In the genomic region with DNA sequence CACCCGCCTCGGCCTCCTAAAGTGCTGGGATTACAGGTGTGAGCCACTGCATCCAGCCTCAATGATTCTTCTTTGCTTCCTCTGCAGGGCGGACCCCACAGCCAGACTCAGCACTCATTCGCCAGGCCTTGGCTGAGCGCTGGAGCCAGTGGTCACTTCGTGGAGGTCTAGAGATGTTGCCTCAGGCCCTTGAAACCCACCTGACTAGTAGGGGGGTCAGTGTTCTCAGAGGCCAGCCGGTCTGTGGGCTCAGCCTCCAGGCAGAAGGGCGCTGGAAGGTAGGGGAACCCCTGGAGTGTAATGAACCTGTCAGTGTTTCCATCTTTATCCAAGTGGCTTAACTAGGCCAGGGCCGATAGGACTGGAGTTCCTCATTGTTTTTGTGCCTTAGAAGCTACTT, we compare ENCODE assay signal across 17 cellular contexts. TPM values are rescaled to one million over a fixed set of nuclear protein-coding genes. Genes with fewer than 3 reads are reported as not detected.
A peak's percentile ranks its signal among the peaks of the same experiment; 100 is the strongest.
DNase-seq lines count a peak whose midpoint lies in the region; ATAC-seq, FAIRE-seq and TF ChIP-seq lines count a peak whose summit lies in the region.
"Had no signal": no experiment of that assay in that cellular context is flagged by ENCODE, and none has a peak within 500 bp of the region (broad histone marks: within the 10 kb centered on the region; RNA-seq: fewer than 3 reads in every experiment).

No MANE protein-coding gene starts in this region.

- DNase-seq in activated T-cell treated with anti-CD3 and anti-CD28 coated beads, Interleukin-2, amount 50 U/mL, for 24 hours: no peak
- no peak for DNase-seq in activated T-cell treated with anti-CD3 and anti-CD28 coated beads, Interleukin-2, amount 50 U/mL, for 48 hours
- no peak for DNase-seq in CD4-positive, CD25-positive, alpha-beta regulatory T cell
- DNase-seq in K562 (ENCODE audit: extremely low read depth in 1 of 4, low spot score in 3 of 4): no peak
- no peak for DNase-seq in neural progenitor cell (ENCODE audit: low spot score)
- no peak for DNase-seq in cerebellum (ENCODE audit: low spot score)
- no peak for DNase-seq in activated CD4-positive, alpha-beta memory T cell treated with anti-CD3 and anti-CD28 coated beads, Interleukin-2, amount 10 ng/mL, durations not matched to agents 7 days and 5 days
- DNase-seq: Kasumi-1, NCI-H1436, NCI-H2029 treated with DMSO at 0.1 percent for 48 hours, NCI-H524, Peyer's patch had no signal

- H2AFZ ChIP-seq in K562 (ENCODE audit: low read depth, low read length) (no peak overlapping the region), neural progenitor cell (replicated peaks) (no peak overlapping the region)

- no peaks in the 10 kb centered on the region for H3K27me3 Mint-ChIP-seq in activated T-cell treated with anti-CD3 and anti-CD28 coated beads, Interleukin-2, amount 50 U/mL, for 24 hours
- no peaks in the 10 kb centered on the region for H3K27me3 Mint-ChIP-seq in CD4-positive, CD25-positive, alpha-beta regulatory T cell
- peaks cover 2% of the 10 kb centered on the region for H3K27me3 Mint-ChIP-seq in neural progenitor cell (ENCODE audit: insufficient read depth, low read depth)
- no peaks in the 10 kb centered on the region for H3K27me3 Mint-ChIP-seq in activated CD4-positive, alpha-beta memory T cell treated with anti-CD3 and anti-CD28 coated beads, Interleukin-2, amount 10 ng/mL, durations not matched to agents 7 days and 5 days

- intact Hi-C loops in K562 (cut with micrococcal nuclease): loop anchor here (5.0 kb wide), 1 partner anchor 37 kb away; the partner anchor contains the start of gene DEDD

- H3K36me3 Mint-ChIP-seq in activated T-cell treated with anti-CD3 and anti-CD28 coated beads, Interleukin-2, amount 50 U/mL, for 24 hours (ENCODE audit: low read depth): peaks cover 80% of the 10 kb centered on the region
- H3K36me3 Mint-ChIP-seq in CD4-positive, CD25-positive, alpha-beta regulatory T cell: peaks cover 48% of the 10 kb centered on the region
- H3K36me3 Mint-ChIP-seq in neural progenitor cell: peaks cover 23% of the 10 kb centered on the region
- peaks cover 48% of the 10 kb centered on the region for H3K36me3 Mint-ChIP-seq in activated CD4-positive, alpha-beta memory T cell treated with anti-CD3 and anti-CD28 coated beads, Interleukin-2, amount 10 ng/mL, durations not matched to agents 7 days and 5 days (ENCODE audit: low read depth)

- TF ChIP-seq RAD21 in K562 (CRISPR knock-in tag; conservative IDR thresholded peaks at IDR 0.05 in 1 of 2, IDR thresholded peaks at IDR 0.05 in 1 of 2): no peak

- H3K9ac ChIP-seq in K562 (ENCODE audit: insufficient read depth in 1 of 2, low read depth in 2 of 2, low read length in 2 of 2): peak overlapping the region in 1 of 2 experiments; percentile 73; a peak in 2 of 4 replicates
- no peak overlapping the region for H3K9ac ChIP-seq in neural progenitor cell

- H3K4me1 Mint-ChIP-seq in activated T-cell treated with anti-CD3 and anti-CD28 coated beads, Interleukin-2, amount 50 U/mL, for 24 hours (ENCODE audit: low read depth): peaks cover 49% of the 10 kb centered on the region
- H3K4me1 Mint-ChIP-seq in CD4-positive, CD25-positive, alpha-beta regulatory T cell: peaks cover 5 to 63% (median 29%) of the 10 kb centered on the region in 4 donors
- H3K4me1 Mint-ChIP-seq in neural progenitor cell: peaks cover 22% of the 10 kb centered on the region
- H3K4me1 Mint-ChIP-seq in activated CD4-positive, alpha-beta memory T cell treated with anti-CD3 and anti-CD28 coated beads, Interleukin-2, amount 10 ng/mL, durations not matched to agents 7 days and 5 days: peaks cover 40% of the 10 kb centered on the region

- H3K9me3 ChIP-seq in CD4-positive, CD25-positive, alpha-beta regulatory T cell (ENCODE audit: control insufficient read depth in 2 of 2, low read length in 2 of 2): no peaks in the 10 kb centered on the region
- H3K9me3 ChIP-seq in K562 (replicated peaks; ENCODE audit: control insufficient read depth, insufficient read depth, low read depth, low read length): no peaks in the 10 kb centered on the region
- H3K9me3 ChIP-seq in neural progenitor cell (ENCODE audit: low read depth): no peaks in the 10 kb centered on the region
- H3K9me3 ChIP-seq: Peyer's patch had no signal

- FAIRE-seq in K562 (lab: Jason Lieb, UNC): no peak
- FAIRE-seq: A204.1, GM18507 had no signal

- H3F3A ChIP-seq in neural progenitor cell (ENCODE audit: low read depth): peaks cover 24% of the 10 kb centered on the region

- WGBS in K562 (ENCODE audit: insufficient coverage, low coverage, missing lambda C conversion rate): 92% methylated on average over 9 of the region's 9 CpGs

- no peak overlapping the region for H3K27ac ChIP-seq in CD4-positive, CD25-positive, alpha-beta regulatory T cell (ENCODE audit: insufficient read depth, low read length, poor library complexity, severe bottlenecking)
- peak overlapping the region; percentile 37; the same call in 1 of the 3 replicates for H3K27ac ChIP-seq in K562 (ENCODE audit: extremely low read depth, low read depth, low read length)
- no peak overlapping the region for H3K27ac ChIP-seq in neural progenitor cell
- H3K27ac ChIP-seq: C4-2B, Peyer's patch had no signal

- TF ChIP-seq CTCF in K562 (IDR thresholded peaks at IDR 0.05 in 2 of 3, conservative IDR thresholded peaks at IDR 0.05 in 1 of 3; ENCODE audit: insufficient read depth in 2 of 3, low read depth in 1 of 3, low read length in 3 of 3) (no peak), neural progenitor cell (IDR thresholded peaks at IDR 0.05) (no peak)

- BruUV-seq in K562 (replicated peaks; lab: Mats Ljungman, UMichigan): no TSS peak

- H3K4me2 ChIP-seq in K562 (ENCODE audit: insufficient read depth, low read length): no peak overlapping the region
- no peak overlapping the region for H3K4me2 ChIP-seq in neural progenitor cell

- no peaks in the 10 kb centered on the region for H3K27me3 ChIP-seq in CD4-positive, CD25-positive, alpha-beta regulatory T cell (ENCODE audit: control insufficient read depth, insufficient read depth, low read length)
- H3K27me3 ChIP-seq in K562 (ENCODE audit: control insufficient read depth in 2 of 2, insufficient read depth in 2 of 2, low read length in 2 of 2): no peaks in the 10 kb centered on the region
- H3K27me3 ChIP-seq in neural progenitor cell: no peaks in the 10 kb centered on the region
- H3K27me3 ChIP-seq: Peyer's patch had no signal

- peak overlapping the region; percentile 12 for H3K4me3 Mint-ChIP-seq in activated T-cell treated with anti-CD3 and anti-CD28 coated beads, Interleukin-2, amount 50 U/mL, for 24 hours
- peak overlapping the region in 3 of 4 donors; percentile 64 to 72 (median 70) for H3K4me3 Mint-ChIP-seq in CD4-positive, CD25-positive, alpha-beta regulatory T cell
- peak overlapping the region; percentile 46 for H3K4me3 Mint-ChIP-seq in neural progenitor cell
- H3K4me3 Mint-ChIP-seq in activated CD4-positive, alpha-beta memory T cell treated with anti-CD3 and anti-CD28 coated beads, Interleukin-2, amount 10 ng/mL, durations not matched to agents 7 days and 5 days: no peak overlapping the region

- TF ChIP-seq POLR2A in K562 (conservative IDR thresholded peaks at IDR 0.05): no peak

- CTCF ChIA-PET in K562 (lab: Yijun Ruan, JAX; ENCODE audit: low intra/inter-chr PET ratio): no interaction called here
- CTCF ChIA-PET in activated CD4-positive, alpha-beta memory T cell treated with anti-CD3 and anti-CD28 coated beads, Interleukin-2, amount 10 ng/mL, durations not matched to agents 7 days and 5 days (lab: Charles Lee): interaction anchor here (1.4 kb wide), 1 partner anchor 57 kb away, joined by 6 read pairs; the partner anchor contains the start of gene TOMM40L

- no peaks in the 10 kb centered on the region for H3K9me3 Mint-ChIP-seq in activated T-cell treated with anti-CD3 and anti-CD28 coated beads, Interleukin-2, amount 50 U/mL, for 24 hours
- no peaks in the 10 kb centered on the region for H3K9me3 Mint-ChIP-seq in CD4-positive, CD25-positive, alpha-beta regulatory T cell
- no peaks in the 10 kb centered on the region for H3K9me3 Mint-ChIP-seq in neural progenitor cell
- no peaks in the 10 kb centered on the region for H3K9me3 Mint-ChIP-seq in activated CD4-positive, alpha-beta memory T cell treated with anti-CD3 and anti-CD28 coated beads, Interleukin-2, amount 10 ng/mL, durations not matched to agents 7 days and 5 days

- no peak overlapping the region for H3K4me3 ChIP-seq in CD4-positive, CD25-positive, alpha-beta regulatory T cell (ENCODE audit: low read depth, low read length)
- H3K4me3 ChIP-seq in K562: no peak overlapping the region
- no peak overlapping the region for H3K4me3 ChIP-seq in neural progenitor cell
- H3K4me3 ChIP-seq: Peyer's patch had no signal

- TF ChIP-seq EP300 in K562 (IDR thresholded peaks at IDR 0.05; ENCODE audit: low read length): no peak

- peak overlapping the region; percentile 57 for H3K27ac Mint-ChIP-seq in activated T-cell treated with anti-CD3 and anti-CD28 coated beads, Interleukin-2, amount 50 U/mL, for 24 hours
- H3K27ac Mint-ChIP-seq in CD4-positive, CD25-positive, alpha-beta regulatory T cell: peak overlapping the region in 1 of 3 donors; percentile 76
- H3K27ac Mint-ChIP-seq in neural progenitor cell: no peak overlapping the region
- H3K27ac Mint-ChIP-seq in activated CD4-positive, alpha-beta memory T cell treated with anti-CD3 and anti-CD28 coated beads, Interleukin-2, amount 10 ng/mL, durations not matched to agents 7 days and 5 days: no peak overlapping the region

- in situ Hi-C loops in K562 (cut with MboI): no loop called here

- H3K36me3 ChIP-seq in CD4-positive, CD25-positive, alpha-beta regulatory T cell (ENCODE audit: control insufficient read depth, insufficient read depth, low read length): peaks cover 43% of the 10 kb centered on the region
- H3K36me3 ChIP-seq in K562 (ENCODE audit: control insufficient read depth, insufficient read depth, low read length) (peaks cover 72% of the 10 kb centered on the region), neural progenitor cell (no peaks in the 10 kb centered on the region)

- H3K79me2 ChIP-seq in K562 (ENCODE audit: control insufficient read depth, insufficient read depth, low read length) (peaks cover 31% of the 10 kb centered on the region), neural progenitor cell (ENCODE audit: low read depth) (no peaks in the 10 kb centered on the region)

- H4K20me1 ChIP-seq in K562 (replicated peaks; ENCODE audit: control insufficient read depth, insufficient read depth, low read length): no peaks in the 10 kb centered on the region
- H4K20me1 ChIP-seq in neural progenitor cell (ENCODE audit: low read depth): no peaks in the 10 kb centered on the region

- POLR2A ChIA-PET in K562 (lab: Yijun Ruan, JAX): interaction anchor here (3.1 to 4.7 kb wide), 2 partner anchors 8 to 14 kb away, joined by 12 to 33 read pairs; partner anchors contain the start of gene B4GALT3
- POLR2A ChIA-PET in activated CD4-positive, alpha-beta memory T cell treated with anti-CD3 and anti-CD28 coated beads, Interleukin-2, amount 10 ng/mL, durations not matched to agents 7 days and 5 days (lab: Charles Lee): interaction anchor here (4.5 to 5.0 kb wide), 3 partner anchors 7 to 34 kb away, joined by 52 to 69 read pairs (median 63); partner anchors contain the start of genes B4GALT3, NDUFS2 and UFC1

- peaks cover 31% of the 10 kb centered on the region for H3K4me1 ChIP-seq in CD4-positive, CD25-positive, alpha-beta regulatory T cell (ENCODE audit: control insufficient read depth, insufficient read depth, low read length, poor library complexity, severe bottlenecking)
- H3K4me1 ChIP-seq in K562 (replicated peaks in 1 of 2; ENCODE audit: control insufficient read depth in 2 of 2, insufficient read depth in 2 of 2, low read length in 2 of 2) (peaks cover 26 to 49% of the 10 kb centered on the region in 2 experiments), neural progenitor cell (no peaks in the 10 kb centered on the region)

- H3K9me1 ChIP-seq in K562 (ENCODE audit: control insufficient read depth, insufficient read depth, low read length): no peaks in the 10 kb centered on the region

- ATAC-seq in CD4-positive, CD25-positive, alpha-beta regulatory T cell (ENCODE audit: low read depth in 2 of 2): no peak
- ATAC-seq in K562: no peak
- ATAC-seq in GM21825 (IDR thresholded peaks at IDR 0.05; ENCODE audit: unreplicated experiment): no peak
- ATAC-seq: HCT116 had no signal

RNA-seq across cellular contexts. Expression of gene PPOX, which starts 2.7 kb away (rescaled TPM):
- 45.3 TPM for total RNA-seq in CD4-positive, CD25-positive, alpha-beta regulatory T cell
- 10 to 100 TPM; 18.0 to 32.9 (median 22.3) TPM for polyA plus RNA-seq in CD4-positive, CD25-positive, alpha-beta regulatory T cell
- 111 and 182 TPM in 2 replicates for total RNA-seq in K562 (2011; cell fraction: chromatin; rRNA removed; ENCODE audit: low replicate concordance)
- total RNA-seq in K562 (2011; cell fraction: nucleolus; rRNA removed): 117 TPM in 2 replicates
- 116 and 129 TPM in 2 replicates for total RNA-seq in K562 (2011; cell fraction: nucleoplasm; rRNA removed)
- total RNA-seq in K562 (2014; rRNA removed): 45.9 and 66.7 TPM in 2 replicates
- 33.1 and 36.1 TPM in 2 replicates for total RNA-seq in K562 (2014; rRNA removed; fragmentation: Illumina TruSeq; extraction: Trizol)
- total RNA-seq in K562 (2015; rRNA removed; fragmentation: Illumina TruSeq; extraction: Trizol): 22.1 and 24.9 TPM in 2 replicates
- 48.5 TPM in 2 replicates for total RNA-seq in K562 (2021)
- 57.1 and 98.3 TPM in 2 replicates for polyA plus RNA-seq in K562 (2011; rRNA removed)
- 56.7 and 63.8 TPM in 2 replicates for polyA plus RNA-seq in K562 (2011; cell fraction: cytosol; rRNA removed)
- polyA plus RNA-seq in K562 (2011; cell fraction: nucleus; rRNA removed): 357 and 442 TPM in 2 replicates
- 44.3 and 62.8 TPM in 2 replicates for polyA plus RNA-seq in K562 (2012)
- 35.4 and 38.9 TPM in 2 replicates for polyA plus RNA-seq in K562 (2014; fragmentation: Illumina TruSeq; extraction: Trizol)
- 10 to 100 TPM; 17.0 to 31.1 TPM for polyA plus RNA-seq in K562 (2014; fragmentation: Nextera tagmentation; extraction: Ambion mirVana)
- 55.4 and 81.8 TPM in 2 replicates for polyA plus RNA-seq in K562 (2014; rRNA removed)
- 22.0 and 25.5 TPM in 2 replicates for polyA minus RNA-seq in K562 (2011; rRNA and poly(A)+ RNA removed)
- polyA minus RNA-seq in K562 (2011; cell fraction: cytosol; rRNA and poly(A)+ RNA removed): 12.2 and 28.6 TPM in 2 replicates
- polyA minus RNA-seq in K562 (2011; cell fraction: nucleus; rRNA and poly(A)+ RNA removed): 34.2 and 56.1 TPM in 2 replicates
- 18.3 and 42.4 TPM in 2 replicates for total RNA-seq in neural progenitor cell (ENCODE audit: low replicate concordance)
- 25.5 TPM for total RNA-seq in cerebellum
- total RNA-seq in activated CD4-positive, alpha-beta memory T cell treated with anti-CD3 and anti-CD28 coated beads, Interleukin-2, amount 10 ng/mL, durations not matched to agents 7 days and 5 days: 10 to 100 TPM; 32.9 to 33.2 TPM

RNA-seq across cellular contexts. Expression of gene B4GALT3, which starts 8.4 kb away (rescaled TPM):
- total RNA-seq in CD4-positive, CD25-positive, alpha-beta regulatory T cell: 68.1 TPM
- polyA plus RNA-seq in CD4-positive, CD25-positive, alpha-beta regulatory T cell: 100 to 1,000 TPM in 1 of 4 donors, 10 to 100 TPM in 3; 75.6 to 104 (median 84.9) TPM
- total RNA-seq in K562 (2011; cell fraction: chromatin; rRNA removed; ENCODE audit: low replicate concordance): 57.0 and 113 TPM in 2 replicates
- total RNA-seq in K562 (2011; cell fraction: nucleolus; rRNA removed): 102 and 112 TPM in 2 replicates
- total RNA-seq in K562 (2011; cell fraction: nucleoplasm; rRNA removed): 89.3 and 101 TPM in 2 replicates
- total RNA-seq in K562 (2014; rRNA removed): 37.1 and 68.3 TPM in 2 replicates
- 32.0 TPM in 2 replicates for total RNA-seq in K562 (2014; rRNA removed; fragmentation: Illumina TruSeq; extraction: Trizol)
- 38.0 and 41.2 TPM in 2 replicates for total RNA-seq in K562 (2015; rRNA removed; fragmentation: Illumina TruSeq; extraction: Trizol)
- total RNA-seq in K562 (2021): 57.6 and 59.9 TPM in 2 replicates
- 31.2 and 48.5 TPM in 2 replicates for polyA plus RNA-seq in K562 (2011; rRNA removed)
- 49.7 and 72.8 TPM in 2 replicates for polyA plus RNA-seq in K562 (2011; cell fraction: cytosol; rRNA removed)
- 118 and 168 TPM in 2 replicates for polyA plus RNA-seq in K562 (2011; cell fraction: nucleus; rRNA removed)
- 52.6 and 67.1 TPM in 2 replicates for polyA plus RNA-seq in K562 (2012)
- 82.0 and 85.4 TPM in 2 replicates for polyA plus RNA-seq in K562 (2014; fragmentation: Illumina TruSeq; extraction: Trizol)
- polyA plus RNA-seq in K562 (2014; fragmentation: Nextera tagmentation; extraction: Ambion mirVana): 100 to 1,000 TPM in 1 of 2 experiments, 10 to 100 TPM in 1; 46.1 to 103 TPM
- polyA plus RNA-seq in K562 (2014; rRNA removed): 50.7 and 66.4 TPM in 2 replicates
- 15.4 and 16.3 TPM in 2 replicates for polyA minus RNA-seq in K562 (2011; rRNA and poly(A)+ RNA removed)
- 25.1 and 26.1 TPM in 2 replicates for polyA minus RNA-seq in K562 (2011; cell fraction: cytosol; rRNA and poly(A)+ RNA removed)
- 21.9 and 28.3 TPM in 2 replicates for polyA minus RNA-seq in K562 (2011; cell fraction: nucleus; rRNA and poly(A)+ RNA removed)
- 9.5 and 36.5 TPM in 2 replicates for total RNA-seq in neural progenitor cell (ENCODE audit: low replicate concordance)
- total RNA-seq in cerebellum: 16.8 TPM
- 10 to 100 TPM; 55.0 to 56.7 TPM for total RNA-seq in activated CD4-positive, alpha-beta memory T cell treated with anti-CD3 and anti-CD28 coated beads, Interleukin-2, amount 10 ng/mL, durations not matched to agents 7 days and 5 days

RNA-seq across cellular contexts. Expression of gene USP21, which starts 9.6 kb away (rescaled TPM):
- 36.9 TPM for total RNA-seq in CD4-positive, CD25-positive, alpha-beta regulatory T cell
- polyA plus RNA-seq in CD4-positive, CD25-positive, alpha-beta regulatory T cell: 10 to 100 TPM; 18.8 to 27.0 (median 22.1) TPM
- total RNA-seq in K562 (2011; cell fraction: chromatin; rRNA removed; ENCODE audit: low replicate concordance): 83.0 and 141 TPM in 2 replicates
- 82.2 and 86.2 TPM in 2 replicates for total RNA-seq in K562 (2011; cell fraction: nucleolus; rRNA removed)
- total RNA-seq in K562 (2011; cell fraction: nucleoplasm; rRNA removed): 77.2 and 80.0 TPM in 2 replicates
- total RNA-seq in K562 (2014; rRNA removed) (21.6 and 25.7 TPM in 2 replicates), K562 (2014; rRNA removed; fragmentation: Illumina TruSeq; extraction: Trizol) (4.9 and 5.1 TPM in 2 replicates), K562 (2015; rRNA removed; fragmentation: Illumina TruSeq; extraction: Trizol) (7.2 and 9.5 TPM in 2 replicates), K562 (2021) (41.7 and 42.7 TPM in 2 replicates), neural progenitor cell (ENCODE audit: low replicate concordance) (6.7 and 19.0 TPM in 2 replicates), cerebellum (15.5 TPM)
- polyA plus RNA-seq in K562 (2011; rRNA removed) (22.9 and 38.9 TPM in 2 replicates), K562 (2014; fragmentation: Illumina TruSeq; extraction: Trizol) (44.9 and 52.4 TPM in 2 replicates), K562 (2014; fragmentation: Nextera tagmentation; extraction: Ambion mirVana) (10 to 100 TPM; 14.7 to 14.8 TPM), K562 (2014; rRNA removed) (35.4 and 39.3 TPM in 2 replicates)
- polyA plus RNA-seq in K562 (2011; cell fraction: cytosol; rRNA removed): 42.3 and 59.0 TPM in 2 replicates
- polyA plus RNA-seq in K562 (2011; cell fraction: nucleus; rRNA removed): 238 and 248 TPM in 2 replicates
- 26.7 and 40.5 TPM in 2 replicates for polyA plus RNA-seq in K562 (2012)
- polyA minus RNA-seq in K562 (2011; rRNA and poly(A)+ RNA removed): 13.3 and 16.3 TPM in 2 replicates
- polyA minus RNA-seq in K562 (2011; cell fraction: cytosol; rRNA and poly(A)+ RNA removed): 15.9 and 25.0 TPM in 2 replicates
- 42.5 and 75.6 TPM in 2 replicates for polyA minus RNA-seq in K562 (2011; cell fraction: nucleus; rRNA and poly(A)+ RNA removed)
- 10 to 100 TPM; 32.5 to 34.8 TPM for total RNA-seq in activated CD4-positive, alpha-beta memory T cell treated with anti-CD3 and anti-CD28 coated beads, Interleukin-2, amount 10 ng/mL, durations not matched to agents 7 days and 5 days

RNA-seq across cellular contexts. Expression of gene UFC1, which starts 15.1 kb away (rescaled TPM):
- total RNA-seq in CD4-positive, CD25-positive, alpha-beta regulatory T cell: 115 TPM
- polyA plus RNA-seq in CD4-positive, CD25-positive, alpha-beta regulatory T cell: 100 to 1,000 TPM; 147 to 188 (median 171) TPM
- total RNA-seq in K562 (2011; cell fraction: chromatin; rRNA removed; ENCODE audit: low replicate concordance): 38.3 and 47.8 TPM in 2 replicates
- total RNA-seq in K562 (2011; cell fraction: nucleolus; rRNA removed): 27.1 and 28.9 TPM in 2 replicates
- 45.8 and 57.9 TPM in 2 replicates for total RNA-seq in K562 (2011; cell fraction: nucleoplasm; rRNA removed)
- 97.1 and 112 TPM in 2 replicates for total RNA-seq in K562 (2014; rRNA removed)
- 151 TPM in 2 replicates for total RNA-seq in K562 (2014; rRNA removed; fragmentation: Illumina TruSeq; extraction: Trizol)
- 165 and 167 TPM in 2 replicates for total RNA-seq in K562 (2015; rRNA removed; fragmentation: Illumina TruSeq; extraction: Trizol)
- 92.8 and 94.2 TPM in 2 replicates for total RNA-seq in K562 (2021)
- polyA plus RNA-seq in K562 (2011; rRNA removed): 161 and 166 TPM in 2 replicates
- polyA plus RNA-seq in K562 (2011; cell fraction: cytosol; rRNA removed): 91.4 and 190 TPM in 2 replicates
- polyA plus RNA-seq in K562 (2011; cell fraction: nucleus; rRNA removed): 39.8 and 76.0 TPM in 2 replicates
- 124 and 155 TPM in 2 replicates for polyA plus RNA-seq in K562 (2012)
- polyA plus RNA-seq in K562 (2014; fragmentation: Illumina TruSeq; extraction: Trizol): 167 and 190 TPM in 2 replicates
- polyA plus RNA-seq in K562 (2014; fragmentation: Nextera tagmentation; extraction: Ambion mirVana): 100 to 1,000 TPM; 213 to 220 TPM
- polyA plus RNA-seq in K562 (2014; rRNA removed): 113 and 143 TPM in 2 replicates
- polyA minus RNA-seq in K562 (2011; rRNA and poly(A)+ RNA removed): 154 and 155 TPM in 2 replicates
- polyA minus RNA-seq in K562 (2011; cell fraction: cytosol; rRNA and poly(A)+ RNA removed): 56.1 and 62.8 TPM in 2 replicates
- polyA minus RNA-seq in K562 (2011; cell fraction: nucleus; rRNA and poly(A)+ RNA removed): 16.7 and 35.9 TPM in 2 replicates
- 114 and 133 TPM in 2 replicates for total RNA-seq in neural progenitor cell (ENCODE audit: low replicate concordance)
- 55.3 TPM for total RNA-seq in cerebellum
- 100 to 1,000 TPM; 103 to 113 TPM for total RNA-seq in activated CD4-positive, alpha-beta memory T cell treated with anti-CD3 and anti-CD28 coated beads, Interleukin-2, amount 10 ng/mL, durations not matched to agents 7 days and 5 days

RNA-seq across cellular contexts. Expression of gene ADAMTS4, which starts 29.9 kb away (rescaled TPM):
- total RNA-seq in CD4-positive, CD25-positive, alpha-beta regulatory T cell: 5.3 TPM
- 1 to 10 TPM in 1 of 4 donors, under 1 TPM in 2, not detected in 1; 0.36 to 1.4 (median 0.37) TPM for polyA plus RNA-seq in CD4-positive, CD25-positive, alpha-beta regulatory T cell
- 2.7 and 5.1 TPM in 2 replicates for total RNA-seq in K562 (2011; cell fraction: chromatin; rRNA removed; ENCODE audit: low replicate concordance)
- total RNA-seq in K562 (2011; cell fraction: nucleolus; rRNA removed): 2.5 and 5.8 TPM in 2 replicates
- 1.9 and 2.9 TPM in 2 replicates for total RNA-seq in K562 (2011; cell fraction: nucleoplasm; rRNA removed)
- total RNA-seq in K562 (2014; rRNA removed) (0.41 and 1.1 TPM in 2 replicates), K562 (2014; rRNA removed; fragmentation: Illumina TruSeq; extraction: Trizol) (0.29 and 0.32 TPM in 2 replicates), K562 (2015; rRNA removed; fragmentation: Illumina TruSeq; extraction: Trizol) (0.18 and 0.41 TPM in 2 replicates), K562 (2021) (1.5 and 3.7 TPM in 2 replicates), neural progenitor cell (ENCODE audit: low replicate concordance) (1.3 and 5.4 TPM in 2 replicates), cerebellum (2.0 TPM)
- polyA plus RNA-seq in K562 (2011; rRNA removed) (0.27 and 0.45 TPM in 2 replicates), K562 (2014; fragmentation: Illumina TruSeq; extraction: Trizol) (0.52 and 1.6 TPM in 2 replicates), K562 (2014; fragmentation: Nextera tagmentation; extraction: Ambion mirVana) (under 1 TPM; 0.07 to 0.13 TPM), K562 (2014; rRNA removed) (0.58 and 0.85 TPM in 2 replicates)
- polyA plus RNA-seq in K562 (2011; cell fraction: cytosol; rRNA removed): 0.24 and 0.57 TPM in 2 replicates
- polyA plus RNA-seq in K562 (2011; cell fraction: nucleus; rRNA removed): 0.39 and 0.98 TPM in 2 replicates
- polyA plus RNA-seq in K562 (2012): 0.76 and 0.78 TPM in 2 replicates
- 0.12 and 0.95 TPM in 2 replicates for polyA minus RNA-seq in K562 (2011; rRNA and poly(A)+ RNA removed)
- 2.6 TPM in 1 of 2 replicates, not detected in the other for polyA minus RNA-seq in K562 (2011; cell fraction: cytosol; rRNA and poly(A)+ RNA removed)
- polyA minus RNA-seq in K562 (2011; cell fraction: nucleus; rRNA and poly(A)+ RNA removed): 1.1 and 1.9 TPM in 2 replicates
- 1 to 10 TPM in 1 of 2 experiments, under 1 TPM in 1; 0.83 to 1.2 TPM for total RNA-seq in activated CD4-positive, alpha-beta memory T cell treated with anti-CD3 and anti-CD28 coated beads, Interleukin-2, amount 10 ng/mL, durations not matched to agents 7 days and 5 days
